In the genomic region with DNA sequence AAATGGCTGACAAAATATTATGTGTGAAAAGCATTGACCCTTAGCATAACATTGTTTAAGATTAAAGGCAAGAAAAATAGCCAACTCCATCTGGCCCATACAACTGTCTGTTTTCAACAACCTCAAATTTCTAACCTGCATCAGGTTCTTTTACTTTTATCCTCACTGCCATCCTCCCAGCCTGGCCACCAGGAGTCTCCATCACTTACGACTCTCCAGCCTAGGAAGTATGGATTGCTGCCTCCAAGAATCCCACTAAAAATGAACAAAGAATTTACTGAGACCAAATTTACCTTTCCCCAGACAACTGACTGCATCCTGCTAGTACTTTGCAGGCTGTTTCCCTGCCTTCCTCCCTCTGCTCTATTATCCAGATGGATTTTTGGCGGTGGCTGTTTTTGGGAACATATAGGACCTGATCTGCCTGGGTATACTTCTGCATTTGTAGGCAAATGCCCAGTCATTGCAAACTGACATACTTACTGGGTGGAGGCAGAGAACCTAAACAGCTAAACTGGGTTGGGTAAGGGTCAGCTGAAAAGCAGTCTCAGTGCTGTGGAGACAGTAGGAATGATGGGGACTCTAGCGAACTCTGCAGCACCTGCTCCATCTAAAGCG, we compare ENCODE assay signal across 1 cellular context.
TF ChIP-seq lines count a peak whose summit lies in the region.

No MANE protein-coding gene starts in this region.

TF ChIP-seq in HepG2, 621 proteins besides CTCF, POLR2A, EP300 and RAD21 (continued from another document):
- TF ChIP-seq SKIL (CRISPR knock-in tag; IDR thresholded peaks at IDR 0.05; ENCODE audit: borderline replicate concordance) (no peak), EED (CRISPR knock-in tag; IDR thresholded peaks at IDR 0.05) (no peak), ZBTB8A (CRISPR knock-in tag; IDR thresholded peaks at IDR 0.05; ENCODE audit: borderline replicate concordance, low read depth) (no peak), ZNF660 (CRISPR knock-in tag; IDR thresholded peaks at IDR 0.05; ENCODE audit: borderline replicate concordance, low read depth) (no peak), PAF1 (CRISPR knock-in tag; IDR thresholded peaks at IDR 0.05) (0 out of 2 replicates have a peak, but pooled peaks have one; percentile 43), HNF4A (CRISPR knock-in tag; IDR thresholded peaks at IDR 0.05) (no peak), SCMH1 (CRISPR knock-in tag; IDR thresholded peaks at IDR 0.05; ENCODE audit: borderline replicate concordance) (no peak), AGO2 (optimal IDR thresholded peaks at IDR 0.05; ENCODE audit: low read depth, low read length) (peak; percentile 4), RBM22 (optimal IDR thresholded peaks at IDR 0.05; ENCODE audit: low read length) (peak; percentile 97), ZFP1 (CRISPR knock-in tag; IDR thresholded peaks at IDR 0.05) (no peak), BATF2 (CRISPR knock-in tag; IDR thresholded peaks at IDR 0.05) (no peak), HNRNPK (IDR thresholded peaks at IDR 0.05; ENCODE audit: low read depth, low read length, poor library complexity, severe bottlenecking) (no peak), CERS6 (CRISPR knock-in tag; IDR thresholded peaks at IDR 0.05) (no peak), TEAD3 (CRISPR knock-in tag; optimal IDR thresholded peaks at IDR 0.05; ENCODE audit: borderline replicate concordance) (peak; percentile 16), POLR2G (IDR thresholded peaks at IDR 0.05; ENCODE audit: low read depth, low read length) (no peak), POLR2AphosphoS5 (IDR thresholded peaks at IDR 0.05; ENCODE audit: low read depth, low read length) (peak; percentile 12; the same call in 1 of the 2 replicates), XBP1 (CRISPR knock-in tag; IDR thresholded peaks at IDR 0.05) (no peak), GABPA (IDR thresholded peaks at IDR 0.05; ENCODE audit: low read depth, low read length) (no peak), GABPA (CRISPR knock-in tag; IDR thresholded peaks at IDR 0.05; ENCODE audit: low read depth) (no peak), FOSL2 (CRISPR knock-in tag; IDR thresholded peaks at IDR 0.05) (no peak), ZNF605 (CRISPR knock-in tag; IDR thresholded peaks at IDR 0.05) (no peak), ZFP90 (CRISPR knock-in tag; IDR thresholded peaks at IDR 0.05; ENCODE audit: borderline replicate concordance) (no peak), ZNF431 (CRISPR knock-in tag; IDR thresholded peaks at IDR 0.05; ENCODE audit: borderline replicate concordance, low read depth) (no peak), ZNF510 (CRISPR knock-in tag; IDR thresholded peaks at IDR 0.05; ENCODE audit: low read depth) (no peak), AFF4 (CRISPR knock-in tag; IDR thresholded peaks at IDR 0.05) (no peak), SP1 (IDR thresholded peaks at IDR 0.05) (no peak), SP1 (CRISPR knock-in tag; IDR thresholded peaks at IDR 0.05) (no peak), ZUFSP (CRISPR knock-in tag; IDR thresholded peaks at IDR 0.05; ENCODE audit: borderline replicate concordance) (no peak), ZNF501 (CRISPR knock-in tag; IDR thresholded peaks at IDR 0.05) (no peak), SP5 (CRISPR knock-in tag; IDR thresholded peaks at IDR 0.05; ENCODE audit: borderline replicate concordance, low read depth) (no peak), ZNF770 (CRISPR knock-in tag; IDR thresholded peaks at IDR 0.05) (no peak), ZNF24 (IDR thresholded peaks at IDR 0.05) (no peak), ZNF562 (CRISPR knock-in tag; IDR thresholded peaks at IDR 0.05; ENCODE audit: borderline replicate concordance) (no peak)
- TF ChIP-seq, protein P1, sequence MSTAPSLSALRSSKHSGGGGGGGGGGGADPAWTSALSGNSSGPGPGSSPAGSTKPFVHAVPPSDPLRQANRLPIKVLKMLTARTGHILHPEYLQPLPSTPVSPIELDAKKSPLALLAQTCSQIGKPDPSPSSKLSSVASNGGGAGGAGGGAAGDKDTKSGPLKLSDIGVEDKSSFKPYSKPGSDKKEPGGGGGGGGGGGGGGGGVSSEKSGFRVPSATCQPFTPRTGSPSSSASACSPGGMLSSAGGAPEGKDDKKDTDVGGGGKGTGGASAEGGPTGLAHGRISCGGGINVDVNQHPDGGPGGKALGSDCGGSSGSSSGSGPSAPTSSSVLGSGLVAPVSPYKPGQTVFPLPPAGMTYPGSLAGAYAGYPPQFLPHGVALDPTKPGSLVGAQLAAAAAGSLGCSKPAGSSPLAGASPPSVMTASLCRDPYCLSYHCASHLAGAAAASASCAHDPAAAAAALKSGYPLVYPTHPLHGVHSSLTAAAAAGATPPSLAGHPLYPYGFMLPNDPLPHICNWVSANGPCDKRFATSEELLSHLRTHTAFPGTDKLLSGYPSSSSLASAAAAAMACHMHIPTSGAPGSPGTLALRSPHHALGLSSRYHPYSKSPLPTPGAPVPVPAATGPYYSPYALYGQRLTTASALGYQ (CRISPR knock-in tag; IDR thresholded peaks at IDR 0.05) = no peak
- TF ChIP-seq, protein P2, sequence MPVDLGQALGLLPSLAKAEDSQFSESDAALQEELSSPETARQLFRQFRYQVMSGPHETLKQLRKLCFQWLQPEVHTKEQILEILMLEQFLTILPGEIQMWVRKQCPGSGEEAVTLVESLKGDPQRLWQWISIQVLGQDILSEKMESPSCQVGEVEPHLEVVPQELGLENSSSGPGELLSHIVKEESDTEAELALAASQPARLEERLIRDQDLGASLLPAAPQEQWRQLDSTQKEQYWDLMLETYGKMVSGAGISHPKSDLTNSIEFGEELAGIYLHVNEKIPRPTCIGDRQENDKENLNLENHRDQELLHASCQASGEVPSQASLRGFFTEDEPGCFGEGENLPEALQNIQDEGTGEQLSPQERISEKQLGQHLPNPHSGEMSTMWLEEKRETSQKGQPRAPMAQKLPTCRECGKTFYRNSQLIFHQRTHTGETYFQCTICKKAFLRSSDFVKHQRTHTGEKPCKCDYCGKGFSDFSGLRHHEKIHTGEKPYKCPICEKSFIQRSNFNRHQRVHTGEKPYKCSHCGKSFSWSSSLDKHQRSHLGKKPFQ (CRISPR knock-in tag; IDR thresholded peaks at IDR 0.05; ENCODE audit: insufficient replicate concordance) = no peak
- TF ChIP-seq, protein P3, sequence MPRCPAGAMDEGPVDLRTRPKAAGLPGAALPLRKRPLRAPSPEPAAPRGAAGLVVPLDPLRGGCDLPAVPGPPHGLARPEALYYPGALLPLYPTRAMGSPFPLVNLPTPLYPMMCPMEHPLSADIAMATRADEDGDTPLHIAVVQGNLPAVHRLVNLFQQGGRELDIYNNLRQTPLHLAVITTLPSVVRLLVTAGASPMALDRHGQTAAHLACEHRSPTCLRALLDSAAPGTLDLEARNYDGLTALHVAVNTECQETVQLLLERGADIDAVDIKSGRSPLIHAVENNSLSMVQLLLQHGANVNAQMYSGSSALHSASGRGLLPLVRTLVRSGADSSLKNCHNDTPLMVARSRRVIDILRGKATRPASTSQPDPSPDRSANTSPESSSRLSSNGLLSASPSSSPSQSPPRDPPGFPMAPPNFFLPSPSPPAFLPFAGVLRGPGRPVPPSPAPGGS (CRISPR knock-in tag; IDR thresholded peaks at IDR 0.05) = 0 out of 2 replicates have a peak, but pooled peaks have one; percentile 31
- TF ChIP-seq, protein P4, sequence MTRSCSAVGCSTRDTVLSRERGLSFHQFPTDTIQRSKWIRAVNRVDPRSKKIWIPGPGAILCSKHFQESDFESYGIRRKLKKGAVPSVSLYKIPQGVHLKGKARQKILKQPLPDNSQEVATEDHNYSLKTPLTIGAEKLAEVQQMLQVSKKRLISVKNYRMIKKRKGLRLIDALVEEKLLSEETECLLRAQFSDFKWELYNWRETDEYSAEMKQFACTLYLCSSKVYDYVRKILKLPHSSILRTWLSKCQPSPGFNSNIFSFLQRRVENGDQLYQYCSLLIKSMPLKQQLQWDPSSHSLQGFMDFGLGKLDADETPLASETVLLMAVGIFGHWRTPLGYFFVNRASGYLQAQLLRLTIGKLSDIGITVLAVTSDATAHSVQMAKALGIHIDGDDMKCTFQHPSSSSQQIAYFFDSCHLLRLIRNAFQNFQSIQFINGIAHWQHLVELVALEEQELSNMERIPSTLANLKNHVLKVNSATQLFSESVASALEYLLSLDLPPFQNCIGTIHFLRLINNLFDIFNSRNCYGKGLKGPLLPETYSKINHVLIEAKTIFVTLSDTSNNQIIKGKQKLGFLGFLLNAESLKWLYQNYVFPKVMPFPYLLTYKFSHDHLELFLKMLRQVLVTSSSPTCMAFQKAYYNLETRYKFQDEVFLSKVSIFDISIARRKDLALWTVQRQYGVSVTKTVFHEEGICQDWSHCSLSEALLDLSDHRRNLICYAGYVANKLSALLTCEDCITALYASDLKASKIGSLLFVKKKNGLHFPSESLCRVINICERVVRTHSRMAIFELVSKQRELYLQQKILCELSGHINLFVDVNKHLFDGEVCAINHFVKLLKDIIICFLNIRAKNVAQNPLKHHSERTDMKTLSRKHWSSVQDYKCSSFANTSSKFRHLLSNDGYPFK (CRISPR knock-in tag; IDR thresholded peaks at IDR 0.05; ENCODE audit: borderline replicate concordance) = no peak
